36 cellular contexts compared by ENCODE assay signal in the genomic region with DNA sequence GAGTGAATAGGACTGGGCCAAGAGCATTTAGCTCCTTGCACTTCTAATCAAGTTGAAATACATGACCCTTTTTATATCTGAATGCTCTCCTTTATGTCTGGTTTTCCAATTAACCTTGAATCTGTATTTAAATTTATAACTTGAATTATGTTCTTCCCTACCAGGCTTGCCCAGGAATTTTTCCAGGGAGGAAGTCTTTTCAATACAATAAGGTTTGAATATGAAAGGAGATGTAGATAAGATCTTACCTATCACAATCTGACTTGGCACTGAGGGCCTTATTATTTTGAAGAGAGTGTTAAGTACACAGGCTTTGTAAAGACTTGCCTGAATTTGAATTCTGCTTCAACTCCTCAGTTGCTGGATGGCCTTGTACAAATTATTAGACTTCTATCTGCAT.
"Had no signal": no experiment of that assay in that cellular context is flagged by ENCODE, and none has a peak within 500 bp of the region (broad histone marks: within the 10 kb centered on the region; RNA-seq: fewer than 3 reads in every experiment).

No MANE protein-coding gene starts in this region.

- H3K4me2 ChIP-seq: smooth muscle cell had no signal

- FAIRE-seq: astrocyte had no signal

- H3K27me3 ChIP-seq: brain microvascular endothelial cell, pancreas, sigmoid colon, uterus had no signal

- H3K4me1 Mint-ChIP-seq: activated CD4-positive, alpha-beta T cell treated with anti-CD3 and anti-CD28 coated beads, Interleukin-2, amount 10 ng/mL, durations not matched to agents 24 days and 14 days; activated naive CD4-positive, alpha-beta T cell treated with anti-CD3 and anti-CD28 coated beads, Interleukin-2, amount 10 ng/mL, durations not matched to agents 7 days and 5 days; activated naive CD8-positive, alpha-beta T cell treated with anti-CD3 and anti-CD28 coated beads, Interleukin-2, amount 10 ng/mL, durations not matched to agents 7 days and 5 days; immature natural killer cell; naive thymus-derived CD8-positive, alpha-beta T cell; neural crest cell; stimulated activated memory B cell treated with anti-CD40 and anti-IgM and Interleukin-4, amounts not matched to agents 10 μg/mL and 1 μg/mL and 100 μg/mL, for 72 hours; stimulated activated naive CD8-positive, alpha-beta T cell treated with anti-CD3 and anti-CD28 coated beads, Interleukin-15, amount 100 ng/mL, for 72 hours had no signal

- H3K4me1 ChIP-seq: pancreas, prostate gland, sigmoid colon, uterus had no signal

- ATAC-seq: esophagus mucosa; naive thymus-derived CD8-positive, alpha-beta T cell; pancreas; stimulated activated memory B cell treated with anti-CD40 and anti-IgM and Interleukin-4, amounts not matched to agents 10 μg/mL and 1 μg/mL and 100 μg/mL, for 72 hours; stimulated activated naive CD8-positive, alpha-beta T cell treated with anti-CD3 and anti-CD28 coated beads, Interleukin-15, amount 100 ng/mL, for 72 hours had no signal

- H3K27me3 Mint-ChIP-seq: activated CD4-positive, alpha-beta memory T cell treated with anti-CD3 and anti-CD28 coated beads for 36 hours; activated CD4-positive, alpha-beta T cell treated with anti-CD3 and anti-CD28 coated beads, Interleukin-2, amount 10 ng/mL, durations not matched to agents 24 days and 14 days; activated naive CD4-positive, alpha-beta T cell treated with anti-CD3 and anti-CD28 coated beads, Interleukin-2, amount 10 ng/mL, durations not matched to agents 7 days and 5 days; activated naive CD8-positive, alpha-beta T cell treated with anti-CD3 and anti-CD28 coated beads, Interleukin-2, amount 10 ng/mL, durations not matched to agents 7 days and 5 days; naive thymus-derived CD8-positive, alpha-beta T cell; stimulated activated memory B cell treated with anti-CD40 and anti-IgM and Interleukin-4, amounts not matched to agents 10 μg/mL and 1 μg/mL and 100 μg/mL, for 72 hours; stimulated activated naive CD8-positive, alpha-beta T cell treated with anti-CD3 and anti-CD28 coated beads, Interleukin-15, amount 100 ng/mL, for 72 hours; type B pancreatic cell had no signal

- H3K4me3 ChIP-seq: pancreas, prostate gland, sigmoid colon, smooth muscle cell, uterus had no signal

- DNase-seq: activated CD4-positive, alpha-beta memory T cell treated with anti-CD3 and anti-CD28 coated beads for 36 hours; activated CD4-positive, alpha-beta T cell treated with anti-CD3 and anti-CD28 coated beads, Interleukin-2, amount 10 ng/mL, durations not matched to agents 24 days and 14 days; activated CD4-positive, CD25-positive, alpha-beta regulatory T cell treated with anti-CD3 and anti-CD28 coated beads, Interleukin-2, amount 50 U/mL, for 72 hours; activated CD8-positive, alpha-beta memory T cell treated with anti-CD3 and anti-CD28 coated beads, Interleukin-2, amount 50 U/mL, for 4 hours; activated effector memory CD4-positive, alpha-beta T cell treated with anti-CD3 and anti-CD28 coated beads, Interleukin-2, amount 50 U/mL, for 16 hours; activated naive CD4-positive, alpha-beta T cell treated with anti-CD3 and anti-CD28 coated beads, Interleukin-2, amount 10 ng/mL, durations not matched to agents 7 days and 5 days; activated naive CD8-positive, alpha-beta T cell treated with anti-CD3 and anti-CD28 coated beads, Interleukin-2, amount 10 ng/mL, durations not matched to agents 7 days and 5 days; activated T-cell treated with anti-CD3 and anti-CD28 coated beads, Interleukin-2, amount 50 U/mL, for 1 hour; brain microvascular endothelial cell; caudate nucleus; foreskin fibroblast; head of caudate nucleus; hippocampal formation; immature natural killer cell; midbrain; naive thymus-derived CD8-positive, alpha-beta T cell; nucleus accumbens; pancreas; retina; sigmoid colon; stimulated activated CD4-positive, alpha-beta T cell treated with anti-CD3 and anti-CD28 coated beads, Interleukin-1b, Interleukin-23, amount 100 ng/mL, for 48 hours; stimulated activated CD4-positive, alpha-beta T cell treated with anti-CD3 and anti-CD28 coated beads, Interleukin-4, amount 100 ng/mL, for 4 hours; stimulated activated CD8-positive, alpha-beta memory T cell treated with anti-CD3 and anti-CD28 coated beads, Interleukin-4, amount 100 ng/mL, for 48 hours; stimulated activated naive CD8-positive, alpha-beta T cell treated with anti-CD3 and anti-CD28 coated beads, Interleukin-15, amount 100 ng/mL, for 72 hours; substantia nigra; T1000; uterus; WERI-Rb-1 had no signal

- H3K36me3 ChIP-seq: brain microvascular endothelial cell, pancreas, prostate gland, sigmoid colon, uterus, WERI-Rb-1 had no signal

- H3K9me3 ChIP-seq: pancreas, prostate gland, sigmoid colon, uterus had no signal

- H3K36me3 Mint-ChIP-seq: activated CD4-positive, alpha-beta memory T cell treated with anti-CD3 and anti-CD28 coated beads for 36 hours; activated naive CD4-positive, alpha-beta T cell treated with anti-CD3 and anti-CD28 coated beads, Interleukin-2, amount 10 ng/mL, durations not matched to agents 7 days and 5 days; activated naive CD8-positive, alpha-beta T cell treated with anti-CD3 and anti-CD28 coated beads, Interleukin-2, amount 10 ng/mL, durations not matched to agents 7 days and 5 days; immature natural killer cell; naive thymus-derived CD8-positive, alpha-beta T cell; stimulated activated memory B cell treated with anti-CD40 and anti-IgM and Interleukin-4, amounts not matched to agents 10 μg/mL and 1 μg/mL and 100 μg/mL, for 72 hours; type B pancreatic cell had no signal

- H3K27ac Mint-ChIP-seq: activated CD4-positive, alpha-beta memory T cell treated with anti-CD3 and anti-CD28 coated beads for 36 hours; activated CD4-positive, alpha-beta T cell treated with anti-CD3 and anti-CD28 coated beads, Interleukin-2, amount 10 ng/mL, durations not matched to agents 24 days and 14 days; activated naive CD4-positive, alpha-beta T cell treated with anti-CD3 and anti-CD28 coated beads, Interleukin-2, amount 10 ng/mL, durations not matched to agents 7 days and 5 days; activated naive CD8-positive, alpha-beta T cell treated with anti-CD3 and anti-CD28 coated beads, Interleukin-2, amount 10 ng/mL, durations not matched to agents 7 days and 5 days; activated T-helper 1 cell treated with anti-CD3 and anti-CD28 coated beads, Interleukin-12 subunit alpha, Interleukin-12 subunit beta, Interleukin-2, Interleukin-4 antibody, amounts not matched to agents 30 ng/mL and 10 ng/mL and 1 ng/mL, durations not matched to agents 14 hours and 24 hours and 36 hours; immature natural killer cell; naive thymus-derived CD8-positive, alpha-beta T cell; stimulated activated memory B cell treated with anti-CD40 and anti-IgM and Interleukin-4, amounts not matched to agents 10 μg/mL and 1 μg/mL and 100 μg/mL, for 72 hours; stimulated activated naive CD8-positive, alpha-beta T cell treated with anti-CD3 and anti-CD28 coated beads, Interleukin-15, amount 100 ng/mL, for 72 hours; type B pancreatic cell had no signal

- H3K27ac ChIP-seq: brain microvascular endothelial cell, pancreas, prostate gland, sigmoid colon, uterus, WERI-Rb-1 had no signal

- H3K4me3 Mint-ChIP-seq: activated CD4-positive, alpha-beta memory T cell treated with anti-CD3 and anti-CD28 coated beads for 36 hours; activated CD4-positive, alpha-beta T cell treated with anti-CD3 and anti-CD28 coated beads, Interleukin-2, amount 10 ng/mL, durations not matched to agents 24 days and 14 days; activated naive CD4-positive, alpha-beta T cell treated with anti-CD3 and anti-CD28 coated beads, Interleukin-2, amount 10 ng/mL, durations not matched to agents 7 days and 5 days; activated naive CD8-positive, alpha-beta T cell treated with anti-CD3 and anti-CD28 coated beads, Interleukin-2, amount 10 ng/mL, durations not matched to agents 7 days and 5 days; activated T-helper 1 cell treated with anti-CD3 and anti-CD28 coated beads, Interleukin-12 subunit alpha, Interleukin-12 subunit beta, Interleukin-2, Interleukin-4 antibody, amounts not matched to agents 30 ng/mL and 10 ng/mL and 1 ng/mL, durations not matched to agents 14 hours and 24 hours and 36 hours; immature natural killer cell; naive thymus-derived CD8-positive, alpha-beta T cell; neural crest cell; stimulated activated memory B cell treated with anti-CD40 and anti-IgM and Interleukin-4, amounts not matched to agents 10 μg/mL and 1 μg/mL and 100 μg/mL, for 72 hours; stimulated activated naive CD8-positive, alpha-beta T cell treated with anti-CD3 and anti-CD28 coated beads, Interleukin-15, amount 100 ng/mL, for 72 hours; type B pancreatic cell had no signal

- H3K9me3 Mint-ChIP-seq: activated naive CD8-positive, alpha-beta T cell treated with anti-CD3 and anti-CD28 coated beads, Interleukin-2, amount 10 ng/mL, durations not matched to agents 7 days and 5 days; neural crest cell; type B pancreatic cell had no signal
